Comparison of ENCODE assay signal across 8 cellular contexts in the genomic region with DNA sequence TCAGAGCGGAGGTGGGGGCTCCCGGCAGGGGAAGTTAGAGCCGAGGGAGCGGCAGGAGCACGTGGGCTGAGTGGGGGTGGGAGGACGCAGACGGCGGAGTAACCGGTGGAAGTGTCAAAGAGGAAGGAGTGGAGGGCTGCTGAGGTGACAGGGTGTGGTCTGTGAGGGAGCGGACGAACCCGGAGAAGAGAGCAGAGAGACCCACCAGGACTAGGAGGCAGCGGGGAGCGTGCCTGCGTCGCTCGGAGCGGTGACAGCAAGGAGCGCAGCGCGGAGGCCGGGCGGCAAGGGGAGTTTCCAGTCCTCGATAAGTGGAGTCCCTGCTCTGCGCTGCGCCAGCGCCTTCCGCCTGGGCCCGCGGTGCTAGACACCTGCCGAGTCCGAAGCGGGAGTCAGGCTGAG.
DNase-seq lines count a peak whose midpoint lies in the region; ATAC-seq and TF ChIP-seq lines count a peak whose summit lies in the region.

No MANE protein-coding gene starts in this region.

- no peaks in the 10 kb centered on the region; a peak in 1 of 7 replicates for H3K36me3 Mint-ChIP-seq in H9 (ENCODE audit: insufficient read depth in 1 of 3, low read depth in 3 of 3)
- H3K36me3 Mint-ChIP-seq in activated CD8-positive, alpha-beta T cell treated with anti-CD3 and anti-CD28 coated beads for 36 hours (ENCODE audit: low read depth), result no peaks in the 10 kb centered on the region

- CTCF ChIA-PET in activated CD8-positive, alpha-beta T cell treated with anti-CD3 and anti-CD28 coated beads for 36 hours (lab: Charles Lee), result interaction anchor here (1.7 kb wide), 1 partner anchor 12 kb away, joined by 5 read pairs; no protein-coding TSS in a partner anchor

- H3K9ac ChIP-seq in H9 (ENCODE audit: extremely low read depth, insufficient read length, low read length), result no peak overlapping the region
- H3K9ac ChIP-seq in iPS-18a (ENCODE audit: low read length), result no peak overlapping the region

- H2BK15ac ChIP-seq in H9 (ENCODE audit: low read depth, low read length), result no peak overlapping the region

- no CpG with 5 or more reads among the region's 33 CpGs for WGBS in H9 (ENCODE audit: extremely low coverage, insufficient read length, low lambda C conversion rate)

- H3K4me2 ChIP-seq in H9 (ENCODE audit: insufficient read depth, insufficient read length, low read length), result peak overlapping the region; percentile 59

- H3K27ac Mint-ChIP-seq in H9, result peak overlapping the region in 1 of 3 experiments; percentile 63; a peak in 1 of 7 replicates
- no peak overlapping the region for H3K27ac Mint-ChIP-seq in activated CD8-positive, alpha-beta T cell treated with anti-CD3 and anti-CD28 coated beads for 36 hours

- peaks cover 13% of the 10 kb centered on the region for H3K23me2 ChIP-seq in H9 (ENCODE audit: insufficient read length, low read depth, low read length, poor library complexity, severe bottlenecking)

- H4K91ac ChIP-seq in H9 (ENCODE audit: insufficient read length, low read depth, low read length), result no peak overlapping the region

- H3K79me1 ChIP-seq in H9 (ENCODE audit: insufficient read depth, low read depth, low read length, poor library complexity, severe bottlenecking), result no peaks in the 10 kb centered on the region

- no peak overlapping the region for H3K14ac ChIP-seq in H9 (ENCODE audit: insufficient read depth, low read length)

- H2BK12ac ChIP-seq in H9 (ENCODE audit: insufficient read length, low read depth, low read length), result no peak overlapping the region

- DNase-seq in AG08396 (ENCODE audit: low spot score) (peak; percentile 42), H9 (peak; percentile 69), G401 (ENCODE audit: low spot score) (no peak), NCI-H526 treated with DMSO at 0.1 percent for 48 hours (lab: John Stamatoyannopoulos, UW) (no peak)
- peak; percentile 17 for DNase-seq in activated CD8-positive, alpha-beta T cell treated with anti-CD3 and anti-CD28 coated beads for 36 hours
- DNase-seq in stimulated activated CD8-positive, alpha-beta memory T cell treated with anti-CD3 and anti-CD28 coated beads, Interleukin-4, amount 100 ng/mL, for 48 hours, result peak; percentile 29
- no peak for DNase-seq in effector CD8-positive, alpha-beta T cell (lab: John Stamatoyannopoulos, UW)

- no peak overlapping the region for H2BK5ac ChIP-seq in H9 (ENCODE audit: insufficient read length, low read length)

- peak overlapping the region; percentile 65 to 89 for H3K4me3 Mint-ChIP-seq in H9
- H3K4me3 Mint-ChIP-seq in activated CD8-positive, alpha-beta T cell treated with anti-CD3 and anti-CD28 coated beads for 36 hours, result peak overlapping the region; percentile 19

- ATAC-seq in activated CD8-positive, alpha-beta T cell treated with anti-CD3 and anti-CD28 coated beads for 36 hours, result no peak

- H2BK120ac ChIP-seq in H9 (ENCODE audit: low read depth, low read length, poor library complexity, severe bottlenecking), result no peak overlapping the region

- no peak overlapping the region for H3K56ac ChIP-seq in H9 (ENCODE audit: insufficient read length, low read depth, low read length)

- no peak overlapping the region for H3K23ac ChIP-seq in H9 (ENCODE audit: insufficient read length, low read depth, low read length)

- H3K4me3 ChIP-seq in iPS-18a (ENCODE audit: low read length), result peak overlapping the region; percentile 63

- no peak for TF ChIP-seq CTCF in H9 (conservative IDR thresholded peaks at IDR 0.05)
- TF ChIP-seq CTCF in activated CD8-positive, alpha-beta T cell treated with anti-CD3 and anti-CD28 coated beads for 36 hours (IDR thresholded peaks at IDR 0.05), result no peak

- H4K20me1 ChIP-seq in H9 (ENCODE audit: control insufficient read depth, insufficient read depth, insufficient read length), result no peaks in the 10 kb centered on the region

- H3K27ac ChIP-seq in H9 (ENCODE audit: insufficient read length, low read depth, low read length), result no peak overlapping the region
- no peak overlapping the region for H3K27ac ChIP-seq in iPS-18a (ENCODE audit: low read length)

- no peak overlapping the region for H2AK5ac ChIP-seq in H9 (ENCODE audit: insufficient read length, low read length)

- POLR2A ChIA-PET in activated CD8-positive, alpha-beta T cell treated with anti-CD3 and anti-CD28 coated beads for 36 hours (lab: Charles Lee), result no interaction called here

- H3K9me3 Mint-ChIP-seq in H9, result peaks cover 0 to 1% of the 10 kb centered on the region in 2 experiments; a peak in 3 of 5 replicates
- H3K9me3 Mint-ChIP-seq in activated CD8-positive, alpha-beta T cell treated with anti-CD3 and anti-CD28 coated beads for 36 hours, result no peaks in the 10 kb centered on the region

- H3K4me1 ChIP-seq in H9 (ENCODE audit: insufficient read depth, low read length) (peaks cover 2% of the 10 kb centered on the region; the same call in 1 of the 2 replicates), iPS-18a (ENCODE audit: control insufficient read depth, low read depth, low read length) (peaks cover 29% of the 10 kb centered on the region)

- no peak overlapping the region for H4K5ac ChIP-seq in H9 (ENCODE audit: insufficient read length, low read depth, low read length)

- in situ Hi-C loops in G401 (cut with HindIII; ENCODE audit: low sequenced_read_pairs), result no loop called here

- intact Hi-C loops in activated CD8-positive, alpha-beta T cell treated with anti-CD3 and anti-CD28 coated beads for 36 hours (cut with micrococcal nuclease), result no loop called here

- no peak overlapping the region for H2AFZ ChIP-seq in H9 (ENCODE audit: low read length)

- H3K4me1 Mint-ChIP-seq in H9, result peaks cover 30 to 34% of the 10 kb centered on the region in 2 experiments
- H3K4me1 Mint-ChIP-seq in activated CD8-positive, alpha-beta T cell treated with anti-CD3 and anti-CD28 coated beads for 36 hours (ENCODE audit: low read depth), result peaks cover 7% of the 10 kb centered on the region

- H3K9me3 ChIP-seq in H9 (ENCODE audit: control insufficient read depth, low read depth, low read length) (no peaks in the 10 kb centered on the region), iPS-18a (ENCODE audit: control insufficient read depth, low read depth, low read length) (no peaks in the 10 kb centered on the region)

- no peak overlapping the region for H3K18ac ChIP-seq in H9 (ENCODE audit: insufficient read length, low read depth, low read length)

- H3K79me2 ChIP-seq in H9 (ENCODE audit: insufficient read depth, low read length), result no peaks in the 10 kb centered on the region

- no peak overlapping the region for H4K8ac ChIP-seq in H9 (replicated peaks; ENCODE audit: insufficient read length, low read depth, low read length)

- H3T11ph ChIP-seq in H9 (ENCODE audit: low read length), result no peak overlapping the region

- H3K27me3 ChIP-seq in H9 (ENCODE audit: insufficient read depth, low read length) (peaks cover 31% of the 10 kb centered on the region; the same call in 1 of the 2 replicates), iPS-18a (ENCODE audit: control insufficient read depth, insufficient read depth, low read length) (peaks cover 76% of the 10 kb centered on the region)

- H3K4ac ChIP-seq in H9 (ENCODE audit: low read depth, low read length), result no peak overlapping the region

- H3K27me3 Mint-ChIP-seq in H9 (ENCODE audit: low read depth), result peaks cover 89% of the 10 kb centered on the region
- peaks cover 41% of the 10 kb centered on the region for H3K27me3 Mint-ChIP-seq in activated CD8-positive, alpha-beta T cell treated with anti-CD3 and anti-CD28 coated beads for 36 hours

- no peaks in the 10 kb centered on the region for H3K36me3 ChIP-seq in iPS-18a (ENCODE audit: control insufficient read depth, low read depth, low read length)

- no peak overlapping the region for H2BK20ac ChIP-seq in H9 (ENCODE audit: low read depth, low read length, poor library complexity, severe bottlenecking)

Comparison
In these comparisons a context has a peak if more than half of its experiments do, and no peak if none do; other contexts are left out.
1. DNase-seq: peak in AG08396 (single experiment), H9 (single experiment), activated CD8-positive, alpha-beta T cell treated with anti-CD3 and anti-CD28 coated beads for 36 hours (single experiment) and stimulated activated CD8-positive, alpha-beta memory T cell treated with anti-CD3 and anti-CD28 coated beads, Interleukin-4, amount 100 ng/mL, for 48 hours (single experiment); none in G401 (single experiment), effector CD8-positive, alpha-beta T cell (single experiment) and NCI-H526 treated with DMSO at 0.1 percent for 48 hours (single experiment).